In genomic region chr15:84992157-84992940, GRCh38 we compare ENCODE assay signal across 10 cellular contexts. TPM values are rescaled to one million over a fixed set of nuclear protein-coding genes. Genes with fewer than 3 reads are reported as not detected.
A peak's percentile ranks its signal among the peaks of the same experiment; 100 is the strongest.
DNase-seq lines count a peak whose midpoint lies in the region; ATAC-seq and TF ChIP-seq lines count a peak whose summit lies in the region.
"Had no signal": no experiment of that assay in that cellular context is flagged by ENCODE, and none has a peak within 500 bp of the region (broad histone marks: within the 10 kb centered on the region; RNA-seq: fewer than 3 reads in every experiment).

No MANE protein-coding gene starts in this region.

- DNase-seq in activated CD4-positive, alpha-beta T cell treated with anti-CD3 and anti-CD28 coated beads for 24 hours (ENCODE audit: low read depth in 2 of 2), result peak; percentile 16 to 22
- no peak for DNase-seq in activated CD4-positive, alpha-beta T cell treated with anti-CD3 and anti-CD28 coated beads for 1 hour
- DNase-seq in activated T-cell treated with anti-CD3 and anti-CD28 coated beads, Interleukin-2, amount 50 U/mL, for 24 hours, result no peak
- peak; percentile 68 for DNase-seq in hepatocyte (ENCODE audit: low spot score)
- no peak for DNase-seq in NCI-H2107 (lab: John Stamatoyannopoulos, UW)

- H3K27me3 Mint-ChIP-seq in activated T-cell treated with anti-CD3 and anti-CD28 coated beads, Interleukin-2, amount 50 U/mL, for 24 hours, result no peaks in the 10 kb centered on the region
- H3K27me3 Mint-ChIP-seq in stimulated activated naive CD8-positive, alpha-beta T cell treated with anti-CD3 and anti-CD28 coated beads, Interleukin-15, Interleukin-2, amounts not matched to agents 100 ng/mL and 50 ng/mL, for 24 hours, result no peaks in the 10 kb centered on the region
- H3K27me3 Mint-ChIP-seq: CD4-positive, alpha-beta T cell had no signal

- no peak for TF ChIP-seq CTCF in hepatocyte (IDR thresholded peaks at IDR 0.05; ENCODE audit: poor library complexity)

- H3K4me1 Mint-ChIP-seq in activated T-cell treated with anti-CD3 and anti-CD28 coated beads, Interleukin-2, amount 50 U/mL, for 24 hours (ENCODE audit: low read depth), result peaks cover 62% of the 10 kb centered on the region
- peaks cover 66% of the 10 kb centered on the region for H3K4me1 Mint-ChIP-seq in stimulated activated naive CD8-positive, alpha-beta T cell treated with anti-CD3 and anti-CD28 coated beads, Interleukin-15, Interleukin-2, amounts not matched to agents 100 ng/mL and 50 ng/mL, for 24 hours (ENCODE audit: low read depth)

- H3K4me1 ChIP-seq in hepatocyte (ENCODE audit: insufficient read depth), result peaks cover 9% of the 10 kb centered on the region

- peaks cover 22% of the 10 kb centered on the region for H4K20me1 ChIP-seq in hepatocyte (ENCODE audit: insufficient read depth, poor library complexity, severe bottlenecking)

- 60% methylated on average over 4 of the region's 4 CpGs for WGBS in hepatocyte (ENCODE audit: low lambda C conversion rate, missing lambda C conversion rate)

- H3K79me2 ChIP-seq in hepatocyte, result peaks cover 92% of the 10 kb centered on the region

- no peaks in the 10 kb centered on the region for H3K9me3 ChIP-seq in hepatocyte (ENCODE audit: low read depth)

- peak overlapping the region; percentile 34 for H3K4me2 ChIP-seq in hepatocyte
- H3K4me2 ChIP-seq: KMS-11 had no signal

- H3K36me3 ChIP-seq in hepatocyte (replicated peaks; ENCODE audit: insufficient read depth, low read depth), result no peaks in the 10 kb centered on the region

- H3K4me3 Mint-ChIP-seq in activated T-cell treated with anti-CD3 and anti-CD28 coated beads, Interleukin-2, amount 50 U/mL, for 24 hours, result no peak overlapping the region
- H3K4me3 Mint-ChIP-seq in stimulated activated naive CD8-positive, alpha-beta T cell treated with anti-CD3 and anti-CD28 coated beads, Interleukin-15, Interleukin-2, amounts not matched to agents 100 ng/mL and 50 ng/mL, for 24 hours, result peak overlapping the region; percentile 56
- H3K4me3 Mint-ChIP-seq: CD4-positive, alpha-beta T cell had no signal

- no peaks in the 10 kb centered on the region for H3K27me3 ChIP-seq in hepatocyte

- ATAC-seq in HG03025 (IDR thresholded peaks at IDR 0.05; ENCODE audit: low FRiP score, unreplicated experiment) (no peak), GM18861 (IDR thresholded peaks at IDR 0.05; ENCODE audit: unreplicated experiment) (no peak)

- H2AFZ ChIP-seq in hepatocyte, result no peak overlapping the region

- no peak overlapping the region for H3K4me3 ChIP-seq in hepatocyte

- no peaks in the 10 kb centered on the region for H3K36me3 Mint-ChIP-seq in activated T-cell treated with anti-CD3 and anti-CD28 coated beads, Interleukin-2, amount 50 U/mL, for 24 hours (ENCODE audit: low read depth)
- peaks cover 7% of the 10 kb centered on the region for H3K36me3 Mint-ChIP-seq in stimulated activated naive CD8-positive, alpha-beta T cell treated with anti-CD3 and anti-CD28 coated beads, Interleukin-15, Interleukin-2, amounts not matched to agents 100 ng/mL and 50 ng/mL, for 24 hours (ENCODE audit: low read depth)

- H3K9me3 Mint-ChIP-seq in activated T-cell treated with anti-CD3 and anti-CD28 coated beads, Interleukin-2, amount 50 U/mL, for 24 hours, result no peaks in the 10 kb centered on the region
- H3K9me3 Mint-ChIP-seq in stimulated activated naive CD8-positive, alpha-beta T cell treated with anti-CD3 and anti-CD28 coated beads, Interleukin-15, Interleukin-2, amounts not matched to agents 100 ng/mL and 50 ng/mL, for 24 hours, result no peaks in the 10 kb centered on the region
- H3K9me3 Mint-ChIP-seq: CD4-positive, alpha-beta T cell had no signal

- H3K9me2 ChIP-seq in hepatocyte (replicated peaks; ENCODE audit: insufficient read depth), result no peaks in the 10 kb centered on the region

- peak overlapping the region; percentile 82 for H3K27ac Mint-ChIP-seq in activated T-cell treated with anti-CD3 and anti-CD28 coated beads, Interleukin-2, amount 50 U/mL, for 24 hours
- peak overlapping the region; percentile 94 for H3K27ac Mint-ChIP-seq in stimulated activated naive CD8-positive, alpha-beta T cell treated with anti-CD3 and anti-CD28 coated beads, Interleukin-15, Interleukin-2, amounts not matched to agents 100 ng/mL and 50 ng/mL, for 24 hours
- H3K27ac Mint-ChIP-seq: CD4-positive, alpha-beta T cell had no signal

- H3K27ac ChIP-seq in hepatocyte, result peak overlapping the region; percentile 74
- H3K27ac ChIP-seq: KMS-11 had no signal

RNA-seq across cellular contexts. Expression of gene PDE8A, which starts 10.7 kb away (rescaled TPM):
- total RNA-seq in hepatocyte, result 25.6 and 26.0 TPM in 2 replicates
- 15.3 and 24.0 TPM in 2 replicates for polyA plus RNA-seq in hepatocyte

Comparison
In these comparisons a context has a peak if more than half of its experiments do, and no peak if none do; other contexts are left out.
1. DNase-seq: peak in activated CD4-positive, alpha-beta T cell treated with anti-CD3 and anti-CD28 coated beads for 24 hours (2 of 2) and hepatocyte (single experiment); none in activated CD4-positive, alpha-beta T cell treated with anti-CD3 and anti-CD28 coated beads for 1 hour (single experiment), activated T-cell treated with anti-CD3 and anti-CD28 coated beads, Interleukin-2, amount 50 U/mL, for 24 hours (single experiment) and NCI-H2107 (single experiment).